26 cellular contexts compared by ENCODE assay signal in genomic region chr5:139171779-139172404, GRCh38.
"Had no signal": no experiment of that assay in that cellular context is flagged by ENCODE, and none has a peak within 500 bp of the region (broad histone marks: within the 10 kb centered on the region; RNA-seq: fewer than 3 reads in every experiment).

No MANE protein-coding gene starts in this region.

- H3K27ac Mint-ChIP-seq: memory B cell; natural killer cell treated with Interleukin-12 subunit alpha and Interleukin-12 subunit beta and Interleukin-15 and Interleukin-18, amount 100 ng/mL, for 72 hours had no signal

- ATAC-seq: gastrocnemius medialis; left lobe of liver; mucosa of descending colon; natural killer cell treated with Interleukin-12 subunit alpha and Interleukin-12 subunit beta and Interleukin-15 and Interleukin-18, amount 100 ng/mL, for 72 hours; psoas muscle; right cardiac atrium; stimulated activated naive CD8-positive, alpha-beta T cell treated with anti-CD3 and anti-CD28 coated beads, Interleukin-15, amount 100 ng/mL, for 72 hours; upper lobe of right lung had no signal

- H3K4me3 ChIP-seq: coronary artery, esophagus squamous epithelium, gastrocnemius medialis, lung, mucosa of descending colon, psoas muscle, skin epidermis, spleen, suprapubic skin, transverse colon, upper lobe of right lung, uterus had no signal

- H3K36me3 ChIP-seq: esophagus squamous epithelium, gastrocnemius medialis, neutrophil, spleen, suprapubic skin, transverse colon, upper lobe of right lung, uterus had no signal

- H3K9me3 ChIP-seq: gastrocnemius medialis, neutrophil, psoas muscle, suprapubic skin, transverse colon, upper lobe of right lung had no signal

- H3K4me1 Mint-ChIP-seq: stimulated activated naive CD8-positive, alpha-beta T cell treated with anti-CD3 and anti-CD28 coated beads, Interleukin-15, amount 100 ng/mL, for 72 hours had no signal

- DNase-seq: dermis blood vessel endothelial cell; effector memory CD4-positive, alpha-beta T cell; erythroblast; esophagus squamous epithelium; gastrocnemius medialis; head of caudate nucleus; kidney; mucosa of descending colon; naive B cell; psoas muscle; right cardiac atrium; spleen; stimulated activated naive CD4-positive, alpha-beta T cell; stimulated activated naive CD8-positive, alpha-beta T cell treated with anti-CD3 and anti-CD28 coated beads, Interleukin-15, amount 100 ng/mL, for 72 hours; transverse colon; upper lobe of right lung; uterus had no signal

- H3K4me3 Mint-ChIP-seq: memory B cell; natural killer cell treated with Interleukin-12 subunit alpha and Interleukin-12 subunit beta and Interleukin-15 and Interleukin-18, amount 100 ng/mL, for 72 hours; neural crest cell; stimulated activated naive CD8-positive, alpha-beta T cell treated with anti-CD3 and anti-CD28 coated beads, Interleukin-15, amount 100 ng/mL, for 72 hours had no signal

- H3K4me1 ChIP-seq: psoas muscle, uterus had no signal

- H3K27ac ChIP-seq: coronary artery, esophagus squamous epithelium, gastrocnemius medialis, neutrophil, psoas muscle, skin epidermis, spleen, suprapubic skin, transverse colon, upper lobe of right lung, uterus had no signal

- H3K27me3 Mint-ChIP-seq: memory B cell; naive B cell; natural killer cell treated with Interleukin-12 subunit alpha and Interleukin-12 subunit beta and Interleukin-15 and Interleukin-18, amount 100 ng/mL, for 72 hours; stimulated activated naive CD8-positive, alpha-beta T cell treated with anti-CD3 and anti-CD28 coated beads, Interleukin-15, amount 100 ng/mL, for 72 hours had no signal

- H3K27me3 ChIP-seq: esophagus squamous epithelium, gastrocnemius medialis, neutrophil, spleen, suprapubic skin, transverse colon, upper lobe of right lung, uterus had no signal
